Comparison of ENCODE assay signal across 24 cellular contexts in genomic region chr2:215911686-215912085, GRCh38.
DNase-seq lines count a peak whose midpoint lies in the region; ATAC-seq, FAIRE-seq and TF ChIP-seq lines count a peak whose summit lies in the region.
"Had no signal": no experiment of that assay in that cellular context is flagged by ENCODE, and none has a peak within 500 bp of the region (broad histone marks: within the 10 kb centered on the region; RNA-seq: fewer than 3 reads in every experiment).

No MANE protein-coding gene starts in this region.

- peak overlapping the region; percentile 94 for H2BK12ac ChIP-seq in trophoblast cell (ENCODE audit: low read length)

- peak overlapping the region; percentile 74 for H2AK5ac ChIP-seq in trophoblast cell (ENCODE audit: low read length)

- H2BK5ac ChIP-seq in trophoblast cell (ENCODE audit: low read depth, low read length, poor library complexity): peak overlapping the region; percentile 55

- H3K18ac ChIP-seq in trophoblast cell (ENCODE audit: low read length): no peak overlapping the region

- no peak for TF ChIP-seq POLR2A in H54 (IDR thresholded peaks at IDR 0.05; ENCODE audit: low read depth, low read length)
- no peak for TF ChIP-seq POLR2A in body of pancreas (IDR thresholded peaks at IDR 0.05)

- no peak overlapping the region for H3K4me2 ChIP-seq in trophoblast cell (ENCODE audit: low read length)
- H3K4me2 ChIP-seq: A549; BLaER1 treated with 17β-estradiol and CSF1 and Interleukin-3, amounts not matched to agents 10 nM and 100 nM; GM23338 had no signal

- H4K12ac ChIP-seq in trophoblast cell (ENCODE audit: low read depth, low read length): no peak overlapping the region

- H3K79me2 ChIP-seq in trophoblast cell (ENCODE audit: control insufficient read depth, insufficient read depth, low read length, poor library complexity): peaks cover 1% of the 10 kb centered on the region

- peak overlapping the region; percentile 66 for H4K91ac ChIP-seq in trophoblast cell (ENCODE audit: low read depth, low read length)

- H3K9me3 Mint-ChIP-seq in activated CD4-positive, alpha-beta memory T cell treated with anti-CD3 and anti-CD28 coated beads for 36 hours: no peaks in the 10 kb centered on the region
- H3K9me3 Mint-ChIP-seq: CD4-positive, alpha-beta memory T cell; HFFc6 had no signal

- peak overlapping the region; percentile 3 for H2AFZ ChIP-seq in trophoblast cell (ENCODE audit: insufficient read depth, low read length, poor library complexity)
- H2AFZ ChIP-seq: GM23338 had no signal

- H3K27ac ChIP-seq in trophoblast cell (ENCODE audit: low read depth, low read length) (no peak overlapping the region), body of pancreas (no peak overlapping the region)
- H3K27ac ChIP-seq: A549 had no signal

- H3K36me3 ChIP-seq in trophoblast cell (ENCODE audit: control insufficient read depth in 1 of 2, insufficient read depth in 2 of 2, low read length in 2 of 2) (no peaks in the 10 kb centered on the region), body of pancreas (replicated peaks in 1 of 2; ENCODE audit: insufficient read depth in 1 of 2, low read depth in 2 of 2) (no peaks in the 10 kb centered on the region)
- H3K36me3 ChIP-seq: BE2C; BLaER1 treated with 17β-estradiol and CSF1 and Interleukin-3, amounts not matched to agents 10 nM and 100 nM; HAP-1 had no signal

- H3K4me1 Mint-ChIP-seq in activated CD4-positive, alpha-beta memory T cell treated with anti-CD3 and anti-CD28 coated beads for 36 hours (ENCODE audit: low read depth): no peaks in the 10 kb centered on the region
- H3K4me1 Mint-ChIP-seq: CD4-positive, alpha-beta memory T cell had no signal

- peaks cover 13% of the 10 kb centered on the region for H3K79me1 ChIP-seq in trophoblast cell (ENCODE audit: low read length)

- H3K9ac ChIP-seq in trophoblast cell (ENCODE audit: low read length): no peak overlapping the region
- H3K9ac ChIP-seq: BLaER1 treated with 17β-estradiol and CSF1 and Interleukin-3, amounts not matched to agents 10 nM and 100 nM had no signal

- H3K4ac ChIP-seq in trophoblast cell (ENCODE audit: low read depth, low read length): peak overlapping the region; percentile 9

- H3K27me3 Mint-ChIP-seq in activated CD4-positive, alpha-beta memory T cell treated with anti-CD3 and anti-CD28 coated beads for 36 hours: peaks cover 23% of the 10 kb centered on the region

- H3K9me3 ChIP-seq in trophoblast cell (ENCODE audit: insufficient read depth, low read depth, low read length) (no peaks in the 10 kb centered on the region), body of pancreas (no peaks in the 10 kb centered on the region)
- H3K9me3 ChIP-seq: A549, BE2C, HAP-1 had no signal

- H3K27me3 ChIP-seq in trophoblast cell (ENCODE audit: insufficient read depth, low read length) (no peaks in the 10 kb centered on the region), body of pancreas (no peaks in the 10 kb centered on the region)
- H3K27me3 ChIP-seq: BE2C; BLaER1 treated with 17β-estradiol and CSF1 and Interleukin-3, amounts not matched to agents 10 nM and 100 nM had no signal

- intact Hi-C loops in body of pancreas (cut with DNase I): loop anchor here (10.0 kb wide), 1 partner anchor 457 kb away; no protein-coding TSS in a partner anchor
- intact Hi-C loops in activated CD4-positive, alpha-beta memory T cell treated with anti-CD3 and anti-CD28 coated beads for 36 hours (cut with micrococcal nuclease): no loop called here

- no peak overlapping the region for H3K23ac ChIP-seq in trophoblast cell (ENCODE audit: low read length)

- TF ChIP-seq CTCF in body of pancreas (IDR thresholded peaks at IDR 0.05): no peak

- CTCF ChIA-PET in activated CD4-positive, alpha-beta memory T cell treated with anti-CD3 and anti-CD28 coated beads for 36 hours (lab: Charles Lee): no interaction called here

- WGBS in trophoblast cell (ENCODE audit: extremely low coverage, insufficient coverage, insufficient read length): no CpG with 5 or more reads among the region's 6 CpGs
- 56 to 75% methylated on average over 6 of the region's 6 CpGs for WGBS in body of pancreas, 2 donors

- H3K4me3 Mint-ChIP-seq in activated CD4-positive, alpha-beta memory T cell treated with anti-CD3 and anti-CD28 coated beads for 36 hours: no peak overlapping the region
- H3K4me3 Mint-ChIP-seq: CD14-positive monocyte; CD4-positive, alpha-beta memory T cell; GM23338; HFFc6 had no signal

- H3K4me1 ChIP-seq in trophoblast cell (ENCODE audit: control insufficient read depth in 1 of 2, insufficient read depth in 2 of 2, low read length in 2 of 2) (peaks cover 6 to 11% of the 10 kb centered on the region in 2 experiments), body of pancreas (no peaks in the 10 kb centered on the region)
- H3K4me1 ChIP-seq: A549, HAP-1 had no signal

- no peak overlapping the region for H3K4me3 ChIP-seq in trophoblast cell (ENCODE audit: low read depth, low read length)
- H3K4me3 ChIP-seq in body of pancreas: no peak overlapping the region
- H3K4me3 ChIP-seq: A549; BLaER1 treated with 17β-estradiol and CSF1 and Interleukin-3, amounts not matched to agents 10 nM and 100 nM; GM23338; HAP-1 had no signal

- no peaks in the 10 kb centered on the region for H3K36me3 Mint-ChIP-seq in activated CD4-positive, alpha-beta memory T cell treated with anti-CD3 and anti-CD28 coated beads for 36 hours
- H3K36me3 Mint-ChIP-seq: CD14-positive monocyte; CD4-positive, alpha-beta memory T cell had no signal

- peak overlapping the region; percentile 35 for H3K14ac ChIP-seq in trophoblast cell (ENCODE audit: low read length)

- H3K27ac Mint-ChIP-seq in activated CD4-positive, alpha-beta memory T cell treated with anti-CD3 and anti-CD28 coated beads for 36 hours: no peak overlapping the region
- H3K27ac Mint-ChIP-seq: CD4-positive, alpha-beta memory T cell; GM23338; HFFc6 had no signal

- no peak overlapping the region for H4K8ac ChIP-seq in trophoblast cell (ENCODE audit: low read depth, low read length)

- DNase-seq in NCI-H524 (lab: John Stamatoyannopoulos, UW): peak; percentile 76 to 91
- DNase-seq in NCI-H82 treated with DMSO at 0.1 percent for 48 hours (lab: John Stamatoyannopoulos, UW; ENCODE audit: unreplicated experiment): peak; percentile 36
- DNase-seq in trophoblast cell: no peak
- no peak for DNase-seq in H54 (ENCODE audit: insufficient read length, low spot score)
- no peak for DNase-seq in body of pancreas
- no peak for DNase-seq in activated CD4-positive, alpha-beta memory T cell treated with anti-CD3 and anti-CD28 coated beads for 36 hours
- no peak for DNase-seq in SIG-M5 treated with dmso at 0.1 percent for 504 hours (lab: John Stamatoyannopoulos, UW; ENCODE audit: unreplicated experiment)
- DNase-seq: 8988T; ACHN; AML-193; BE2C; Calu3; CD4-positive, alpha-beta memory T cell; COR-L47; DMS53; DMS79 treated with DMSO at 0.1 percent for 48 hours; GF-D8; HFFc6 had no signal

- no peak for ATAC-seq in body of pancreas
- ATAC-seq: A549, GM23338 had no signal

- peak overlapping the region; percentile 79 for H2BK120ac ChIP-seq in trophoblast cell (ENCODE audit: insufficient read depth, low read length, poor library complexity)

- FAIRE-seq in H54 (lab: Jason Lieb, UNC): no peak
- FAIRE-seq: A549, GM18507 had no signal

- POLR2A ChIA-PET in activated CD4-positive, alpha-beta memory T cell treated with anti-CD3 and anti-CD28 coated beads for 36 hours (lab: Charles Lee): no interaction called here

Comparison
In these comparisons a context has a peak if more than half of its experiments do, and no peak if none do; other contexts are left out.
1. DNase-seq: peak in NCI-H524 (2 of 2) and NCI-H82 treated with DMSO at 0.1 percent for 48 hours (single experiment); none in trophoblast cell (0 of 2), H54 (single experiment), body of pancreas (0 of 4), activated CD4-positive, alpha-beta memory T cell treated with anti-CD3 and anti-CD28 coated beads for 36 hours (single experiment) and SIG-M5 treated with dmso at 0.1 percent for 504 hours (single experiment).